8 cellular contexts compared by ENCODE assay signal in the genomic region with DNA sequence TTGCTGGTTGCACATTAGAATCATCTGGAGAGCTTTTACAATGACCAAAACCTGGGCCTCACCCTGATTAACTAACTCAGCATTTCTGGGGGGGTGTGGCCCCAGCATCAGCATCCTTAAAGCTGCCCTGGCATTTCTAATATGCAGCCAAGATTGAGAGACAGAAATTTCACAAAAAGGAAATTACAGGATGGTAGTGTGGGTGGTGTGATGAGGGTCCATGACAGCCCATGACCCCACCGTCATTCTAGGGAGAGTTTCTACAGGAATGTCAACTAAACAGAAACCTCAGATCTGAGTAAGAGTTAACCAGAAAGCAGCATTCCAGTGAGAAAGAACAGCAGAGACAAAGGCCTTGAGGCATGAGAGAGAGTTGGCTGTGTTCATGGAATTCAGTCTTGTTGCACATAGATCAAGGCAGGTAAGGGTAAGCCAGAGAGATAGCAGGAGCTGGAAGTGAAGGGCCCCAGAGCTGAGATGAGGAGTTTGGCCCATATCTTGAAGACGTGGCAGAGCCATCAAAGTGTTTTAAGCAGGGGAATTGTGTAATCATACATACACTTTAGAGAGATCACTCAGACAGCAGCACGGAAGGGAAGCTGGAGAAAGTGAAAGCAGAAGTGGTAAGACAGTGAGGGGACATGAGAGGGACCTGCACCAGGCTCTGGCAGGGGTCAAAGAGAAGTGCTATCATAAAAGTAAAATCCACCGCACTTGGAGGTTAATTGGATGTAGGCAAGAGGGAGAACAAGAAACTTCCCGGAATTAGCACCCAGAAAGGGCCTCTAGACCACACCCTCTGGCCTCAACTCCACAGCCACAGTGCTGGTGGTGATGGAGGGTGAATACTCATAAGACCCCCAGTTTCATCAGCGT. TPM values are rescaled to one million over a fixed set of nuclear protein-coding genes. Genes with fewer than 3 reads are reported as not detected.
DNase-seq lines count a peak whose midpoint lies in the region; ATAC-seq, FAIRE-seq and TF ChIP-seq lines count a peak whose summit lies in the region.

No MANE protein-coding gene starts in this region.

- intact Hi-C loops in PC-9 (cut with micrococcal nuclease; ENCODE audit: unreplicated experiment), result no loop called here
- intact Hi-C loops in HepG2 (cut with micrococcal nuclease; ENCODE audit: unreplicated experiment), result no loop called here
- intact Hi-C loops in posterior vena cava (cut with DNase I), result loop anchor here in 1 of 2 donors (10.0 kb wide), 1 partner anchor 394 kb away; no protein-coding TSS in a partner anchor

- H4K20me1 ChIP-seq in PC-9 (ENCODE audit: insufficient read depth), result no peaks in the 10 kb centered on the region
- H4K20me1 ChIP-seq in HepG2 (ENCODE audit: insufficient read depth, low read length), result no peaks in the 10 kb centered on the region

- TF ChIP-seq CTCF in PC-9 (conservative IDR thresholded peaks at IDR 0.05) (no peak), astrocyte of the spinal cord (IDR thresholded peaks at IDR 0.05; ENCODE audit: low read depth, low read length) (no peak), HepG2 (CRISPR knock-in tag; IDR thresholded peaks at IDR 0.05) (no peak)

- H2AFZ ChIP-seq in PC-9 (peak overlapping the region; percentile 76), HepG2 (ENCODE audit: low read length) (peak overlapping the region; percentile 78)

- CTCF ChIA-PET in PC-9 (lab: Charles Lee), result interaction anchor here (0.5 kb wide), 1 partner anchor 32 kb away, joined by 15 read pairs; no protein-coding TSS in a partner anchor
- CTCF ChIA-PET in HepG2 (lab: Yijun Ruan, JAX; ENCODE audit: low intra/inter-chr PET ratio, low total read pairs), result no interaction called here

- H3K4me1 ChIP-seq in PC-9 (replicated peaks; ENCODE audit: insufficient read depth) (0 out of 2 replicates have a peak, but pooled peaks cover 3% of the 10 kb centered on the region), HepG2 (ENCODE audit: insufficient read depth, low read length) (peaks cover 24% of the 10 kb centered on the region), thymus (ENCODE audit: control insufficient read depth, insufficient read depth, low read length) (peaks cover 8% of the 10 kb centered on the region)

- no peak overlapping the region; the same call in 1 of the 2 replicates for H3K4me3 ChIP-seq in PC-9
- H3K4me3 ChIP-seq in astrocyte of the spinal cord (ENCODE audit: low read depth, low read length), result no peak overlapping the region
- peak overlapping the region; percentile 13 to 39 (median 22); a peak in 4 of 6 replicates for H3K4me3 ChIP-seq in HepG2 (replicated peaks in 1 of 3; ENCODE audit: insufficient read depth in 1 of 3, low read depth in 2 of 3, low read length in 3 of 3)
- H3K4me3 ChIP-seq in thymus (ENCODE audit: low read length), result peak overlapping the region; percentile 28

- H3K27ac ChIP-seq in PC-9 (no peak overlapping the region), HepG2 (ENCODE audit: extremely low read length, insufficient read depth, low read length) (no peak overlapping the region), thymus (ENCODE audit: low read depth) (peak overlapping the region; percentile 96)

- 11% methylated on average over 6 of the region's 6 CpGs for WGBS in HepG2 (ENCODE audit: low lambda C conversion rate)
- WGBS in thymus, result 27% methylated on average over 6 of the region's 6 CpGs

- peaks cover 3% of the 10 kb centered on the region; the same call in 1 of the 2 replicates for H3F3A ChIP-seq in PC-9 (ENCODE audit: insufficient read depth, low read depth)

- POLR2A ChIA-PET in PC-9 (lab: Charles Lee; ENCODE audit: unreplicated experiment), result interaction anchor here (0.6 kb wide), 1 partner anchor 427 kb away, joined by 5 read pairs; no protein-coding TSS in a partner anchor
- POLR2A ChIA-PET in HepG2 (lab: Yijun Ruan, JAX), result interaction anchor here (0.7 to 1.2 kb wide), 3 partner anchors 16 to 37 kb away, joined by 3 to 4 read pairs (median 3); no protein-coding TSS in a partner anchor

- no TSS peak for BruUV-seq in PC-9 (replicated peaks; lab: Mats Ljungman, UMichigan)
- BruUV-seq in HepG2 (replicated peaks; lab: Mats Ljungman, UMichigan), result no TSS peak

- FAIRE-seq in HepG2 (lab: Jason Lieb, UNC), result no peak

- H3K27me3 ChIP-seq in PC-9 (ENCODE audit: insufficient read depth, low read depth) (no peaks in the 10 kb centered on the region), HepG2 (ENCODE audit: control insufficient read depth in 1 of 2, insufficient read depth in 2 of 2, low read length in 2 of 2) (peaks cover 1 to 35% of the 10 kb centered on the region in 2 experiments; a peak in 3 of 5 replicates), thymus (ENCODE audit: control insufficient read depth, insufficient read depth) (no peaks in the 10 kb centered on the region)

- in situ Hi-C loops in astrocyte of the spinal cord (cut with HindIII; ENCODE audit: low sequenced_read_pairs) (no loop called here), HepG2 (cut with HindIII; ENCODE audit: extremely low pct_ligation_motif_present, low pct_unique_long_range_greater_than_20kb) (loop anchor here (10.0 kb wide), 1 partner anchor 254 kb away; no protein-coding TSS in a partner anchor)

- TF ChIP-seq EP300 in HepG2 (IDR thresholded peaks at IDR 0.05; ENCODE audit: low read depth in 2 of 2, low read length in 2 of 2) (no peak), HepG2 (CRISPR knock-in tag; IDR thresholded peaks at IDR 0.05; ENCODE audit: borderline replicate concordance) (no peak)

- H3K9ac ChIP-seq in HepG2 (ENCODE audit: insufficient read depth, low read depth, low read length), result peak overlapping the region; percentile 25; the same call in 1 of the 2 replicates

- no peaks in the 10 kb centered on the region for H3K79me2 ChIP-seq in PC-9 (ENCODE audit: low read depth)
- no peaks in the 10 kb centered on the region for H3K79me2 ChIP-seq in HepG2 (ENCODE audit: insufficient read depth, low read length)

- no peak for TF ChIP-seq RAD21 in HepG2 (CRISPR knock-in tag; IDR thresholded peaks at IDR 0.05)

- H3K36me3 ChIP-seq in PC-9 (ENCODE audit: low read depth) (no peaks in the 10 kb centered on the region), HepG2 (replicated peaks in 1 of 2; ENCODE audit: control insufficient read depth in 1 of 2, insufficient read depth in 2 of 2, low read length in 2 of 2) (no peaks in the 10 kb centered on the region), thymus (ENCODE audit: control insufficient read depth, insufficient read depth) (no peaks in the 10 kb centered on the region)

- H3K9me3 ChIP-seq in PC-9 (ENCODE audit: insufficient read depth, low read depth) (no peaks in the 10 kb centered on the region), HepG2 (ENCODE audit: low read length) (no peaks in the 10 kb centered on the region), thymus (ENCODE audit: control insufficient read depth) (no peaks in the 10 kb centered on the region)

- TF ChIP-seq POLR2A in HepG2 (IDR thresholded peaks at IDR 0.05; ENCODE audit: insufficient read depth in 1 of 2, low read depth in 2 of 2, low read length in 2 of 2), result no peak

- no peaks in the 10 kb centered on the region for H3K9me2 ChIP-seq in PC-9 (ENCODE audit: insufficient read depth)

- ATAC-seq in HG02943 (IDR thresholded peaks at IDR 0.05; ENCODE audit: low read depth, unreplicated experiment) (peak; percentile 90), HepG2 (peak; percentile 61)

- DNase-seq in activated effector memory CD4-positive, alpha-beta T cell treated with anti-CD3 and anti-CD28 coated beads, Interleukin-2, amount 50 U/mL, for 16 hours, result peak; percentile 76
- DNase-seq in activated effector memory CD4-positive, alpha-beta T cell treated with Interleukin-2 at 50 U/mL for 16 hours, result no peak
- DNase-seq in PC-9 (no peak), astrocyte of the spinal cord (ENCODE audit: low read depth, low spot score) (peak; percentile 58), HepG2 (ENCODE audit: low spot score) (no peak), posterior vena cava (ENCODE audit: low spot score) (no peak)

- peak overlapping the region; percentile 59 for H3K4me2 ChIP-seq in PC-9
- H3K4me2 ChIP-seq in HepG2 (ENCODE audit: low read depth, low read length), result peak overlapping the region; percentile 69

RNA-seq across cellular contexts. Expression of a gene that starts 7.8 kb away (rescaled TPM):
- total RNA-seq in PC-9 (2021) (0.88 and 2.2 TPM in 2 replicates), HepG2 (2016; rRNA removed; fragmentation: Illumina TruSeq; extraction: Trizol) (0.36 TPM in 1 of 2 replicates, not detected in the other), posterior vena cava (1 to 10 TPM; 1.0 to 2.6 TPM)
- not detected in 2 replicates for total RNA-seq in HepG2 (2016; cell fraction: cytosol; rRNA removed; fragmentation: Illumina TruSeq; extraction: Trizol; ENCODE audit: low read depth)
- total RNA-seq in HepG2 (2016; cell fraction: insoluble cytoplasmic fraction; rRNA removed; fragmentation: Illumina TruSeq; extraction: Trizol), result 0.09 TPM in 1 of 2 replicates, not detected in the other
- total RNA-seq in HepG2 (2016; cell fraction: membrane; rRNA removed; fragmentation: Illumina TruSeq; extraction: Trizol), result 0.38 TPM in 1 of 2 replicates, not detected in the other
- total RNA-seq in HepG2 (2016; cell fraction: nucleus; rRNA removed; fragmentation: Illumina TruSeq; extraction: Trizol), result 0.34 TPM in 1 of 2 replicates, not detected in the other
- polyA plus RNA-seq in HepG2 (2011; rRNA removed) (0.15 and 0.21 TPM in 2 replicates), thymus (13.8 TPM)
- polyA plus RNA-seq in HepG2 (2011; cell fraction: cytosol; rRNA removed), result 0.21 TPM in 1 of 2 replicates, not detected in the other
- 0.12 TPM in 1 of 2 replicates, not detected in the other for polyA plus RNA-seq in HepG2 (2011; cell fraction: nucleus; rRNA removed)
- 0.13 and 0.25 TPM in 2 replicates for polyA plus RNA-seq in HepG2 (2012)
- 0.28 TPM in 1 of 2 replicates, not detected in the other for polyA plus RNA-seq in HepG2 (2016; cell fraction: cytosol; fragmentation: Illumina TruSeq; extraction: Trizol; ENCODE audit: low read depth)
- polyA plus RNA-seq in HepG2 (2016; cell fraction: insoluble cytoplasmic fraction; fragmentation: Illumina TruSeq; extraction: Trizol; ENCODE audit: low read depth), result not detected in 2 replicates
- polyA plus RNA-seq in HepG2 (2016; cell fraction: membrane; fragmentation: Illumina TruSeq; extraction: Trizol; ENCODE audit: low read depth), result 0.06 TPM in 1 of 2 replicates, not detected in the other
- not detected in 2 replicates for polyA plus RNA-seq in HepG2 (2016; cell fraction: nucleus; fragmentation: Illumina TruSeq; extraction: Trizol; ENCODE audit: insufficient read depth, low read depth)
- polyA minus RNA-seq in HepG2 (2011; rRNA and poly(A)+ RNA removed; ENCODE audit: low replicate concordance), result 0.16 and 246 TPM in 2 replicates
- polyA minus RNA-seq in HepG2 (2011; cell fraction: cytosol; rRNA and poly(A)+ RNA removed), result not detected in 2 replicates
- 0.50 TPM in 1 of 2 replicates, not detected in the other for polyA minus RNA-seq in HepG2 (2011; cell fraction: nucleus; rRNA and poly(A)+ RNA removed)

RNA-seq across cellular contexts. Expression of a gene that starts 16.8 kb away (rescaled TPM):
- total RNA-seq in PC-9 (2021) (1,668 and 1,769 TPM in 2 replicates), HepG2 (2016; rRNA removed; fragmentation: Illumina TruSeq; extraction: Trizol) (708 and 754 TPM in 2 replicates), posterior vena cava (1,000 to 10,000 TPM; 1,249 to 1,274 TPM)
- 577 and 682 TPM in 2 replicates for total RNA-seq in HepG2 (2016; cell fraction: cytosol; rRNA removed; fragmentation: Illumina TruSeq; extraction: Trizol; ENCODE audit: low read depth)
- total RNA-seq in HepG2 (2016; cell fraction: insoluble cytoplasmic fraction; rRNA removed; fragmentation: Illumina TruSeq; extraction: Trizol), result 702 and 711 TPM in 2 replicates
- total RNA-seq in HepG2 (2016; cell fraction: membrane; rRNA removed; fragmentation: Illumina TruSeq; extraction: Trizol), result 753 and 798 TPM in 2 replicates
- 206 and 246 TPM in 2 replicates for total RNA-seq in HepG2 (2016; cell fraction: nucleus; rRNA removed; fragmentation: Illumina TruSeq; extraction: Trizol)
- polyA plus RNA-seq in HepG2 (2011; rRNA removed) (528 and 665 TPM in 2 replicates), thymus (5,628 TPM)
- 1,060 and 1,065 TPM in 2 replicates for polyA plus RNA-seq in HepG2 (2011; cell fraction: cytosol; rRNA removed)
- polyA plus RNA-seq in HepG2 (2011; cell fraction: nucleus; rRNA removed), result 311 and 445 TPM in 2 replicates
- 917 and 1,099 TPM in 2 replicates for polyA plus RNA-seq in HepG2 (2012)
- 700 and 865 TPM in 2 replicates for polyA plus RNA-seq in HepG2 (2016; cell fraction: cytosol; fragmentation: Illumina TruSeq; extraction: Trizol; ENCODE audit: low read depth)
- 669 and 773 TPM in 2 replicates for polyA plus RNA-seq in HepG2 (2016; cell fraction: insoluble cytoplasmic fraction; fragmentation: Illumina TruSeq; extraction: Trizol; ENCODE audit: low read depth)
- polyA plus RNA-seq in HepG2 (2016; cell fraction: membrane; fragmentation: Illumina TruSeq; extraction: Trizol; ENCODE audit: low read depth), result 819 and 872 TPM in 2 replicates
- polyA plus RNA-seq in HepG2 (2016; cell fraction: nucleus; fragmentation: Illumina TruSeq; extraction: Trizol; ENCODE audit: insufficient read depth, low read depth), result 429 and 431 TPM in 2 replicates
- polyA minus RNA-seq in HepG2 (2011; rRNA and poly(A)+ RNA removed; ENCODE audit: low replicate concordance), result 67.4 and 236 TPM in 2 replicates
- 123 and 157 TPM in 2 replicates for polyA minus RNA-seq in HepG2 (2011; cell fraction: cytosol; rRNA and poly(A)+ RNA removed)
- 35.6 and 38.8 TPM in 2 replicates for polyA minus RNA-seq in HepG2 (2011; cell fraction: nucleus; rRNA and poly(A)+ RNA removed)

Comparison
In these comparisons a context has a peak if more than half of its experiments do, and no peak if none do; other contexts are left out.
1. DNase-seq: peak in activated effector memory CD4-positive, alpha-beta T cell treated with anti-CD3 and anti-CD28 coated beads, Interleukin-2, amount 50 U/mL, for 16 hours (single experiment) and astrocyte of the spinal cord (single experiment); none in activated effector memory CD4-positive, alpha-beta T cell treated with Interleukin-2 at 50 U/mL for 16 hours (single experiment), PC-9 (0 of 2), HepG2 (single experiment) and posterior vena cava (single experiment).
2. H3K4me3 ChIP-seq: peak in HepG2 (3 of 3) and thymus (single experiment); none in PC-9 (single experiment) and astrocyte of the spinal cord (single experiment).